Comparison of ENCODE assay signal across 32 cellular contexts in the genomic region with DNA sequence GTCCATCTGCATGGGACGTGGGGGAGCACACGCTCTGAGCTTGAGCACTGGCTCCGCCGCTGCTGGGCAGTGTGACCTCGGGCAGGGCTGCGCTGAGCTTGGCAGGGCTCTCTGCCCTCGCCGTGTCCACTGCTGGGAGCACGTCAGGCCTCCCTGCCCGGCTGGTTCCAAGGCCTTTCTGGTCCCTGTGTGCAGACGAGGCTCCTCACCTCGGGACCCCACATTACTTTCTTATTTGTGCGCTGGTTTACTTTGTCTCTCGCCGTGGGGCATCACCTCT. TPM values are rescaled to one million over a fixed set of nuclear protein-coding genes. Genes with fewer than 3 reads are reported as not detected.
DNase-seq lines count a peak whose midpoint lies in the region; ATAC-seq, FAIRE-seq and TF ChIP-seq lines count a peak whose summit lies in the region.
"Had no signal": no experiment of that assay in that cellular context is flagged by ENCODE, and none has a peak within 500 bp of the region (broad histone marks: within the 10 kb centered on the region; RNA-seq: fewer than 3 reads in every experiment).

No MANE protein-coding gene starts in this region.

- FAIRE-seq in HepG2 (lab: Jason Lieb, UNC), result no peak

- peak overlapping the region; percentile 18 for H3K27ac ChIP-seq in left ventricle myocardium inferior (replicated peaks)
- peak overlapping the region in 2 of 12 donors; percentile 4 to 97 for H3K27ac ChIP-seq in heart left ventricle
- peak overlapping the region; percentile 45 for H3K27ac ChIP-seq in HepG2 (ENCODE audit: extremely low read length, insufficient read depth, low read length)
- H3K27ac ChIP-seq in skeletal muscle tissue (ENCODE audit: low read depth, low read length), result peak overlapping the region; percentile 86

- DNase-seq in left ventricle myocardium inferior (no peak), heart left ventricle (no peak), HepG2 (ENCODE audit: low spot score) (no peak), GOT3 (lab: John Stamatoyannopoulos, UW) (no peak), DMS53 (lab: John Stamatoyannopoulos, UW) (no peak), AML-193 (lab: John Stamatoyannopoulos, UW) (no peak)
- DNase-seq in stimulated activated naive CD8-positive, alpha-beta T cell treated with anti-CD3 and anti-CD28 coated beads, Interleukin-15, amount 100 ng/mL, for 72 hours, result no peak
- DNase-seq: 8988T; activated CD4-positive, alpha-beta T cell treated with anti-CD3 and anti-CD28 coated beads for 36 hours; activated CD8-positive, alpha-beta T cell treated with anti-CD3 and anti-CD28 coated beads, Interleukin-2, amount 10 ng/mL, durations not matched to agents 7 days and 5 days; activated naive CD4-positive, alpha-beta T cell treated with anti-CD3 and anti-CD28 coated beads, Interleukin-2, amount 50 U/mL, for 16 hours; amniotic stem cell; CD4-positive, alpha-beta memory T cell; cerebellar nuclear complex; left cardiac atrium; mesenchymal stem cell; NCI-H1417; NCI-H2081; PC-3; posterior cingulate gyrus; right cardiac atrium; SK-N-SH; stimulated activated CD4-positive, alpha-beta T cell treated with anti-CD3 and anti-CD28 coated beads, Interleukin-12 subunit alpha, Interleukin-12 subunit beta, amount 100 ng/mL, for 4 hours; stimulated activated CD4-positive, alpha-beta T cell treated with anti-CD3 and anti-CD28 coated beads, Interleukin-2, amount 100 ng/mL, for 48 hours; T-helper 2 cell; trophoblast cell had no signal

- H3K79me2 ChIP-seq in HepG2 (ENCODE audit: insufficient read depth, low read length), result peaks cover 86% of the 10 kb centered on the region

- TF ChIP-seq POLR2A in heart left ventricle (IDR thresholded peaks at IDR 0.05) (no peak), HepG2 (IDR thresholded peaks at IDR 0.05; ENCODE audit: insufficient read depth in 1 of 2, low read depth in 2 of 2, low read length in 2 of 2) (no peak)

- 75 to 81% (median 79%) methylated on average over 13 to 15 of the region's 15 CpGs for WGBS in heart left ventricle, 4 donors
- 95% methylated on average over 7 of the region's 15 CpGs for WGBS in HepG2 (ENCODE audit: low lambda C conversion rate)

- POLR2A ChIA-PET in HepG2 (lab: Yijun Ruan, JAX), result interaction anchor here (0.6 to 2.0 kb wide), 2 partner anchors 14 to 42 kb away, joined by 3 to 5 read pairs; no protein-coding TSS in a partner anchor

- TF ChIP-seq RAD21 in HepG2 (CRISPR knock-in tag; IDR thresholded peaks at IDR 0.05), result no peak

- TF ChIP-seq EP300 in HepG2 (IDR thresholded peaks at IDR 0.05; ENCODE audit: low read depth in 2 of 2, low read length in 2 of 2), result no peak
- no peak for TF ChIP-seq EP300 in HepG2 (CRISPR knock-in tag; IDR thresholded peaks at IDR 0.05; ENCODE audit: borderline replicate concordance)

- intact Hi-C loops in left ventricle myocardium inferior (cut with micrococcal nuclease), result no loop called here
- intact Hi-C loops in heart left ventricle (cut with DNase I), result loop anchor here in 2 of 10 donors (10.0 kb wide), 1 partner anchor 65 kb away; no protein-coding TSS in a partner anchor
- intact Hi-C loops in HepG2 (cut with micrococcal nuclease; ENCODE audit: unreplicated experiment), result no loop called here

- TF ChIP-seq CTCF in left ventricle myocardium inferior (IDR thresholded peaks at IDR 0.05; ENCODE audit: borderline replicate concordance), result no peak
- no peak for TF ChIP-seq CTCF in heart left ventricle (IDR thresholded peaks at IDR 0.05)
- no peak for TF ChIP-seq CTCF in HepG2 (CRISPR knock-in tag; IDR thresholded peaks at IDR 0.05)

- CTCF ChIA-PET in HepG2 (lab: Yijun Ruan, JAX; ENCODE audit: low intra/inter-chr PET ratio, low total read pairs), result no interaction called here

- H3K9me3 ChIP-seq in left ventricle myocardium inferior (replicated peaks) (no peaks in the 10 kb centered on the region), heart left ventricle (no peaks in the 10 kb centered on the region), HepG2 (ENCODE audit: low read length) (no peaks in the 10 kb centered on the region), skeletal muscle tissue (ENCODE audit: control insufficient read depth in 3 of 3, low read length in 3 of 3) (no peaks in the 10 kb centered on the region)
- H3K9me3 ChIP-seq: SK-N-SH had no signal

- H3K9ac ChIP-seq in HepG2 (ENCODE audit: insufficient read depth, low read depth, low read length), result no peak overlapping the region; the same call in 1 of the 2 replicates
- H3K9ac ChIP-seq in skeletal muscle tissue (ENCODE audit: low read depth in 1 of 3, low read length in 3 of 3), result peak overlapping the region in 2 of 3 donors; percentile 59 to 79
- H3K9ac ChIP-seq: SK-N-SH had no signal

- H4K20me1 ChIP-seq in HepG2 (ENCODE audit: insufficient read depth, low read length), result peaks cover 36% of the 10 kb centered on the region; the same call in 1 of the 2 replicates

- peaks cover 13% of the 10 kb centered on the region for H3K4me1 Mint-ChIP-seq in stimulated activated naive CD8-positive, alpha-beta T cell treated with anti-CD3 and anti-CD28 coated beads, Interleukin-15, amount 100 ng/mL, for 72 hours
- H3K4me1 Mint-ChIP-seq: activated CD4-positive, alpha-beta T cell treated with anti-CD3 and anti-CD28 coated beads for 36 hours; activated T-helper 17 cell treated with anti-CD3 and anti-CD28 coated beads, Interleukin-2, amount 50 U/mL, for 72 hours had no signal

- ATAC-seq in heart left ventricle (no peak), HepG2 (no peak)
- no peak for ATAC-seq in stimulated activated naive CD8-positive, alpha-beta T cell treated with anti-CD3 and anti-CD28 coated beads, Interleukin-15, amount 100 ng/mL, for 72 hours
- ATAC-seq: activated CD4-positive, alpha-beta T cell treated with anti-CD3 and anti-CD28 coated beads for 36 hours; activated T-helper 17 cell treated with anti-CD3 and anti-CD28 coated beads, Interleukin-2, amount 50 U/mL, for 72 hours; GM23338; left cardiac atrium; PC-3; right cardiac atrium; Right ventricle myocardium inferior had no signal

- H3K27me3 Mint-ChIP-seq in stimulated activated naive CD8-positive, alpha-beta T cell treated with anti-CD3 and anti-CD28 coated beads, Interleukin-15, amount 100 ng/mL, for 72 hours, result peaks cover 6% of the 10 kb centered on the region
- H3K27me3 Mint-ChIP-seq: activated CD4-positive, alpha-beta T cell treated with anti-CD3 and anti-CD28 coated beads for 36 hours; activated T-helper 17 cell treated with anti-CD3 and anti-CD28 coated beads, Interleukin-2, amount 50 U/mL, for 72 hours; brain; CD4-positive, alpha-beta memory T cell had no signal

- no TSS peak for BruUV-seq in HepG2 (replicated peaks; lab: Mats Ljungman, UMichigan)

- H3K27ac Mint-ChIP-seq in stimulated activated naive CD8-positive, alpha-beta T cell treated with anti-CD3 and anti-CD28 coated beads, Interleukin-15, amount 100 ng/mL, for 72 hours, result peak overlapping the region in 1 of 2 donors; percentile 85
- H3K27ac Mint-ChIP-seq: activated CD4-positive, alpha-beta T cell treated with anti-CD3 and anti-CD28 coated beads for 36 hours; activated CD8-positive, alpha-beta T cell treated with anti-CD3 and anti-CD28 coated beads, Interleukin-2, amount 10 ng/mL, durations not matched to agents 7 days and 5 days; activated T-helper 17 cell treated with anti-CD3 and anti-CD28 coated beads, Interleukin-2, amount 50 U/mL, for 72 hours; GM23338 had no signal

- no peak overlapping the region for H2AFZ ChIP-seq in HepG2 (ENCODE audit: low read length)
- H2AFZ ChIP-seq: GM23338 had no signal

- H3K36me3 ChIP-seq in left ventricle myocardium inferior (no peaks in the 10 kb centered on the region), heart left ventricle (no peaks in the 10 kb centered on the region), HepG2 (replicated peaks in 1 of 2; ENCODE audit: control insufficient read depth in 1 of 2, insufficient read depth in 2 of 2, low read length in 2 of 2) (no peaks in the 10 kb centered on the region; a peak in 1 of 5 replicates), skeletal muscle tissue (ENCODE audit: control insufficient read depth in 3 of 3, insufficient read depth in 3 of 3, low read length in 3 of 3) (no peaks in the 10 kb centered on the region)

- H3K4me2 ChIP-seq in HepG2 (ENCODE audit: low read depth, low read length), result no peak overlapping the region
- H3K4me2 ChIP-seq: GM23338, SK-N-SH had no signal

- H3K27me3 ChIP-seq in left ventricle myocardium inferior (ENCODE audit: low read depth), result no peaks in the 10 kb centered on the region
- H3K27me3 ChIP-seq in heart left ventricle, result no peaks in the 10 kb centered on the region
- no peaks in the 10 kb centered on the region for H3K27me3 ChIP-seq in HepG2 (ENCODE audit: control insufficient read depth in 1 of 2, insufficient read depth in 2 of 2, low read length in 2 of 2)
- H3K27me3 ChIP-seq in skeletal muscle tissue (ENCODE audit: control insufficient read depth in 3 of 3, insufficient read depth in 3 of 3, low read length in 3 of 3), result no peaks in the 10 kb centered on the region

- H3K4me3 Mint-ChIP-seq in stimulated activated naive CD8-positive, alpha-beta T cell treated with anti-CD3 and anti-CD28 coated beads, Interleukin-15, amount 100 ng/mL, for 72 hours, result no peak overlapping the region
- H3K4me3 Mint-ChIP-seq: activated CD4-positive, alpha-beta T cell treated with anti-CD3 and anti-CD28 coated beads for 36 hours; activated CD8-positive, alpha-beta T cell treated with anti-CD3 and anti-CD28 coated beads, Interleukin-2, amount 10 ng/mL, durations not matched to agents 7 days and 5 days; activated T-helper 17 cell treated with anti-CD3 and anti-CD28 coated beads, Interleukin-2, amount 50 U/mL, for 72 hours; brain; CD4-positive, alpha-beta memory T cell; GM23338; neural crest cell had no signal

- H3K4me3 ChIP-seq in left ventricle myocardium inferior (no peak overlapping the region), heart left ventricle (no peak overlapping the region), HepG2 (replicated peaks in 1 of 3; ENCODE audit: insufficient read depth in 1 of 3, low read depth in 2 of 3, low read length in 3 of 3) (no peak overlapping the region), skeletal muscle tissue (ENCODE audit: low read length in 3 of 3) (peak overlapping the region in 2 of 3 donors; percentile 27 to 35)
- H3K4me3 ChIP-seq: GM23338 had no signal

- no peaks in the 10 kb centered on the region for H3K9me3 Mint-ChIP-seq in stimulated activated naive CD8-positive, alpha-beta T cell treated with anti-CD3 and anti-CD28 coated beads, Interleukin-15, amount 100 ng/mL, for 72 hours
- H3K9me3 Mint-ChIP-seq: activated T-helper 17 cell treated with anti-CD3 and anti-CD28 coated beads, Interleukin-2, amount 50 U/mL, for 72 hours; brain; CD4-positive, alpha-beta memory T cell; GM23338; neural crest cell had no signal

- H3K4me1 ChIP-seq in left ventricle myocardium inferior (peaks cover 93% of the 10 kb centered on the region), heart left ventricle (peaks cover 29 to 94% (median 86%) of the 10 kb centered on the region in 12 donors), HepG2 (ENCODE audit: insufficient read depth, low read length) (peaks cover 56% of the 10 kb centered on the region), skeletal muscle tissue (ENCODE audit: control insufficient read depth in 3 of 3, insufficient read depth in 3 of 3, low read length in 3 of 3) (peaks cover 94 to 100% (median 96%) of the 10 kb centered on the region in 3 donors)

- in situ Hi-C loops in HepG2 (cut with HindIII; ENCODE audit: extremely low pct_ligation_motif_present, low pct_unique_long_range_greater_than_20kb), result no loop called here

RNA-seq across cellular contexts. Expression of a gene that starts 43.9 kb away (rescaled TPM):
- total RNA-seq in left ventricle myocardium inferior (57.1 TPM), heart left ventricle (10 to 100 TPM; 45.5 to 87.9 (median 52.9) TPM), HepG2 (2016; rRNA removed; fragmentation: Illumina TruSeq; extraction: Trizol) (19.2 and 29.2 TPM in 2 replicates), skeletal muscle tissue (11.5 TPM)
- polyA plus RNA-seq in heart left ventricle (10 to 100 TPM; 54.9 to 55.8 TPM), HepG2 (2011; rRNA removed) (18.9 and 23.8 TPM in 2 replicates)
- 24.1 and 24.5 TPM in 2 replicates for total RNA-seq in HepG2 (2016; cell fraction: cytosol; rRNA removed; fragmentation: Illumina TruSeq; extraction: Trizol; ENCODE audit: low read depth)
- 16.2 and 29.2 TPM in 2 replicates for total RNA-seq in HepG2 (2016; cell fraction: insoluble cytoplasmic fraction; rRNA removed; fragmentation: Illumina TruSeq; extraction: Trizol)
- 50.6 and 51.0 TPM in 2 replicates for total RNA-seq in HepG2 (2016; cell fraction: membrane; rRNA removed; fragmentation: Illumina TruSeq; extraction: Trizol)
- 14.5 and 14.9 TPM in 2 replicates for total RNA-seq in HepG2 (2016; cell fraction: nucleus; rRNA removed; fragmentation: Illumina TruSeq; extraction: Trizol)
- polyA plus RNA-seq in HepG2 (2011; cell fraction: cytosol; rRNA removed), result 20.3 and 28.6 TPM in 2 replicates
- polyA plus RNA-seq in HepG2 (2011; cell fraction: nucleus; rRNA removed), result 25.5 and 28.6 TPM in 2 replicates
- polyA plus RNA-seq in HepG2 (2012), result 42.6 and 48.4 TPM in 2 replicates
- 68.3 and 74.3 TPM in 2 replicates for polyA plus RNA-seq in HepG2 (2016; cell fraction: cytosol; fragmentation: Illumina TruSeq; extraction: Trizol; ENCODE audit: low read depth)
- 28.2 and 39.1 TPM in 2 replicates for polyA plus RNA-seq in HepG2 (2016; cell fraction: insoluble cytoplasmic fraction; fragmentation: Illumina TruSeq; extraction: Trizol; ENCODE audit: low read depth)
- polyA plus RNA-seq in HepG2 (2016; cell fraction: membrane; fragmentation: Illumina TruSeq; extraction: Trizol; ENCODE audit: low read depth), result 81.0 and 95.6 TPM in 2 replicates
- polyA plus RNA-seq in HepG2 (2016; cell fraction: nucleus; fragmentation: Illumina TruSeq; extraction: Trizol; ENCODE audit: insufficient read depth, low read depth), result 27.8 and 30.7 TPM in 2 replicates
- polyA minus RNA-seq in HepG2 (2011; rRNA and poly(A)+ RNA removed; ENCODE audit: low replicate concordance), result 26.4 and 69.1 TPM in 2 replicates
- 27.2 and 30.5 TPM in 2 replicates for polyA minus RNA-seq in HepG2 (2011; cell fraction: cytosol; rRNA and poly(A)+ RNA removed)
- 13.6 and 15.8 TPM in 2 replicates for polyA minus RNA-seq in HepG2 (2011; cell fraction: nucleus; rRNA and poly(A)+ RNA removed)

Comparison
In these comparisons a context has a peak if more than half of its experiments do, and no peak if none do; other contexts are left out.
1. H3K4me3 ChIP-seq: peak in skeletal muscle tissue (2 of 3); none in left ventricle myocardium inferior (single experiment), heart left ventricle (0 of 12) and HepG2 (0 of 3).